ENCODE assay signal across 24 cellular contexts in genomic region chr3:126121074-126121473, GRCh38. TPM values are rescaled to one million over a fixed set of nuclear protein-coding genes. Genes with fewer than 3 reads are reported as not detected.
DNase-seq lines count a peak whose midpoint lies in the region; ATAC-seq, FAIRE-seq and TF ChIP-seq lines count a peak whose summit lies in the region.
"Had no signal": no experiment of that assay in that cellular context is flagged by ENCODE, and none has a peak within 500 bp of the region (broad histone marks: within the 10 kb centered on the region; RNA-seq: fewer than 3 reads in every experiment).

No MANE protein-coding gene starts in this region.

- POLR2A ChIA-PET in HepG2 (lab: Yijun Ruan, JAX): no interaction called here
- POLR2A ChIA-PET in H1 (lab: Charles Lee; ENCODE audit: partially characterized antibody): interaction anchor here (0.8 kb wide), 1 partner anchor 14 kb away, joined by 3 read pairs; no protein-coding TSS in a partner anchor

- no peaks in the 10 kb centered on the region for H3K27me3 ChIP-seq in right lobe of liver
- no peaks in the 10 kb centered on the region for H3K27me3 ChIP-seq in HepG2 (ENCODE audit: control insufficient read depth in 1 of 2, insufficient read depth in 2 of 2, low read length in 2 of 2)
- no peaks in the 10 kb centered on the region for H3K27me3 ChIP-seq in H1 (replicated peaks in 1 of 4; ENCODE audit: control insufficient read depth in 3 of 4, extremely low read depth in 1 of 4, insufficient read depth in 3 of 4, low read length in 3 of 4)
- H3K27me3 ChIP-seq in aorta (ENCODE audit: control insufficient read depth in 1 of 2, insufficient read depth in 2 of 2, low read length in 1 of 2): no peaks in the 10 kb centered on the region
- H3K27me3 ChIP-seq: Peyer's patch had no signal

- no peak overlapping the region for H2AK5ac ChIP-seq in H1 (ENCODE audit: low read depth, low read length)

- H4K8ac ChIP-seq in H1 (ENCODE audit: extremely low read depth, insufficient read depth, low read length): no peak overlapping the region

- peak in 2 of 3 donors; percentile 18 to 35 for DNase-seq in right lobe of liver
- DNase-seq in HepG2 (ENCODE audit: low spot score): no peak
- peak in 1 of 2 experiments; percentile 11 for DNase-seq in H1 (ENCODE audit: low read depth in 1 of 2, low spot score in 2 of 2)
- peak; percentile 25 for DNase-seq in posterior vena cava (ENCODE audit: low spot score)
- peak; percentile 17 to 51 for DNase-seq in aorta
- DNase-seq in OCI-M1 (lab: John Stamatoyannopoulos, UW): no peak
- no peak for DNase-seq in effector CD4-positive, alpha-beta T cell
- DNase-seq: Caco-2; DMS 273 treated with DMSO at 0.1 percent for 48 hours; DMS79 treated with DMSO at 0.1 percent for 48 hours; GM23248; NCI-H1694; NCI-H2081; NCI-H2171; NCI-H345; NCI-H524; NCI-H774; NK-92 treated with Interleukin-12 subunit alpha and Interleukin-12 subunit beta, amount 100 ng/mL, for 24 hours; Peyer's patch had no signal

- no peak overlapping the region for H2BK15ac ChIP-seq in H1 (ENCODE audit: low read length)

- intact Hi-C loops in right lobe of liver (cut with DNase I) (no loop called here), HepG2 (cut with micrococcal nuclease; ENCODE audit: unreplicated experiment) (no loop called here), posterior vena cava (cut with DNase I) (no loop called here), aorta (cut with DNase I) (no loop called here)

- peak overlapping the region; percentile 25 for H4K91ac ChIP-seq in H1 (replicated peaks; ENCODE audit: insufficient read length, low read length)

- no peak overlapping the region for H3K14ac ChIP-seq in H1 (ENCODE audit: insufficient read length)

- no peak overlapping the region for H4K5ac ChIP-seq in H1 (ENCODE audit: insufficient read length, low read depth, low read length)

- no peak overlapping the region for H2BK120ac ChIP-seq in H1 (replicated peaks; ENCODE audit: low read depth, low read length)

- H3K18ac ChIP-seq in H1 (ENCODE audit: extremely low read depth, low read length): no peak overlapping the region

- TF ChIP-seq CTCF in right lobe of liver (IDR thresholded peaks at IDR 0.05) (no peak), HepG2 (CRISPR knock-in tag; IDR thresholded peaks at IDR 0.05) (no peak), H1 (IDR thresholded peaks at IDR 0.05; ENCODE audit: control extremely low read depth in 1 of 3, insufficient read depth in 1 of 3, low read depth in 1 of 3, low read length in 3 of 3) (no peak)

- no peak overlapping the region for H3K4ac ChIP-seq in H1 (replicated peaks; ENCODE audit: insufficient read length, low read depth, low read length)

- no peaks in the 10 kb centered on the region for H3K23me2 ChIP-seq in H1 (ENCODE audit: low read depth, low read length)

- H3K79me1 ChIP-seq in H1 (ENCODE audit: low read depth, low read length): no peaks in the 10 kb centered on the region; the same call in 1 of the 2 replicates

- no peak overlapping the region for H3K27ac ChIP-seq in right lobe of liver
- no peak overlapping the region for H3K27ac ChIP-seq in HepG2 (ENCODE audit: extremely low read length, insufficient read depth, low read length)
- no peak overlapping the region for H3K27ac ChIP-seq in H1 (ENCODE audit: low read depth, low read length)
- H3K27ac ChIP-seq in aorta (ENCODE audit: low read depth in 1 of 2, low read length in 2 of 2): no peak overlapping the region
- H3K27ac ChIP-seq: GM23248, Peyer's patch, SJSA1 had no signal

- no peaks in the 10 kb centered on the region for H3K9me3 ChIP-seq in right lobe of liver
- H3K9me3 ChIP-seq in HepG2 (ENCODE audit: low read length): no peaks in the 10 kb centered on the region
- H3K9me3 ChIP-seq in H1 (ENCODE audit: insufficient read depth in 2 of 2, low read depth in 1 of 2, low read length in 1 of 2): no peaks in the 10 kb centered on the region; a peak in 1 of 4 replicates
- H3K9me3 ChIP-seq in aorta (ENCODE audit: control insufficient read depth, low read length): no peaks in the 10 kb centered on the region
- H3K9me3 ChIP-seq: Caco-2, HAP-1, Peyer's patch, SJSA1 had no signal

- H4K20me1 ChIP-seq in HepG2 (ENCODE audit: insufficient read depth, low read length) (no peaks in the 10 kb centered on the region), H1 (replicated peaks in 1 of 2; ENCODE audit: control insufficient read depth in 1 of 2, insufficient read depth in 2 of 2, low read length in 2 of 2) (no peaks in the 10 kb centered on the region)

- no peak overlapping the region for H2BK5ac ChIP-seq in H1 (ENCODE audit: low read depth, low read length)

- no peak overlapping the region for H2BK12ac ChIP-seq in H1 (ENCODE audit: low read depth, low read length)

- no peaks in the 10 kb centered on the region for H3K4me1 ChIP-seq in right lobe of liver
- no peaks in the 10 kb centered on the region for H3K4me1 ChIP-seq in HepG2 (ENCODE audit: insufficient read depth, low read length)
- peaks cover 0 to 9% (median 6%) of the 10 kb centered on the region in 4 experiments; a peak in 5 of 7 replicates for H3K4me1 ChIP-seq in H1 (replicated peaks in 1 of 4; ENCODE audit: control insufficient read depth in 3 of 4, insufficient read depth in 4 of 4, low read length in 3 of 4)
- H3K4me1 ChIP-seq in aorta (ENCODE audit: control insufficient read depth in 1 of 2, insufficient read depth in 2 of 2, low read length in 2 of 2): no peaks in the 10 kb centered on the region
- H3K4me1 ChIP-seq: HAP-1, Peyer's patch, SJSA1 had no signal

- no peak for TF ChIP-seq POLR2A in right lobe of liver (IDR thresholded peaks at IDR 0.05)
- TF ChIP-seq POLR2A in HepG2 (IDR thresholded peaks at IDR 0.05; ENCODE audit: insufficient read depth in 1 of 2, low read depth in 2 of 2, low read length in 2 of 2): no peak
- no peak for TF ChIP-seq POLR2A in H1 (IDR thresholded peaks at IDR 0.05; ENCODE audit: control extremely low read depth in 1 of 2, low read depth in 2 of 2, low read length in 2 of 2)

- H2AFZ ChIP-seq in HepG2 (ENCODE audit: low read length) (no peak overlapping the region), H1 (ENCODE audit: low read length) (no peak overlapping the region)
- H2AFZ ChIP-seq: GM23248 had no signal

- 92% methylated on average over 9 of the region's 9 CpGs for WGBS in right lobe of liver (ENCODE audit: insufficient coverage, low coverage, low lambda C conversion rate, missing lambda C conversion rate)
- WGBS in HepG2 (ENCODE audit: low lambda C conversion rate): 94% methylated on average over 9 of the region's 9 CpGs
- 94% methylated on average over 9 of the region's 9 CpGs; no CpG with 5 or more reads in 1 of the 2 experiments for WGBS in H1 (ENCODE audit: extremely low coverage in 1 of 2, insufficient coverage in 1 of 2, insufficient read length in 1 of 2, insufficient replicate concordance in 2 of 2, low coverage in 1 of 2, low lambda C conversion rate in 2 of 2, missing lambda C conversion rate in 1 of 2), 2 experiments
- WGBS in aorta, 2 donors: 95% methylated on average over 9 of the region's 9 CpGs

- H3K9ac ChIP-seq in HepG2 (ENCODE audit: insufficient read depth, low read depth, low read length): no peak overlapping the region
- H3K9ac ChIP-seq in H1 (replicated peaks in 1 of 4; ENCODE audit: extremely low read depth in 1 of 4, low read depth in 3 of 4, low read length in 3 of 4): no peak overlapping the region
- H3K9ac ChIP-seq: GM23248 had no signal

- ATAC-seq in right lobe of liver (no peak), HepG2 (no peak), aorta (ENCODE audit: low FRiP score) (no peak), HG02759 (IDR thresholded peaks at IDR 0.05; ENCODE audit: unreplicated experiment) (no peak)

- H3K4me3 ChIP-seq in right lobe of liver: no peak overlapping the region
- H3K4me3 ChIP-seq in HepG2 (replicated peaks in 1 of 3; ENCODE audit: insufficient read depth in 1 of 3, low read depth in 2 of 3, low read length in 3 of 3): no peak overlapping the region
- H3K4me3 ChIP-seq in H1 (ENCODE audit: extremely low read depth in 1 of 4, insufficient read depth in 2 of 4, low read depth in 3 of 4, low read length in 4 of 4): no peak overlapping the region
- H3K4me3 ChIP-seq in aorta (ENCODE audit: low read length in 2 of 2): no peak overlapping the region
- H3K4me3 ChIP-seq: GM23248, HAP-1, Peyer's patch, SJSA1 had no signal

- H3K4me2 ChIP-seq in HepG2 (ENCODE audit: low read depth, low read length) (no peak overlapping the region), H1 (ENCODE audit: insufficient read depth in 1 of 2, low read depth in 2 of 2, low read length in 2 of 2) (no peak overlapping the region)

- in situ Hi-C loops in HepG2 (cut with HindIII; ENCODE audit: extremely low pct_ligation_motif_present, low pct_unique_long_range_greater_than_20kb): no loop called here

- CTCF ChIA-PET in HepG2 (lab: Yijun Ruan, JAX; ENCODE audit: low intra/inter-chr PET ratio, low total read pairs): no interaction called here
- CTCF ChIA-PET in H1 (lab: Charles Lee; ENCODE audit: partially characterized antibody): interaction anchor here (0.8 to 4.8 kb wide), 3 partner anchors 9 to 18 kb away, joined by 3 to 36 read pairs (median 3); no protein-coding TSS in a partner anchor

- no peak overlapping the region for H3K23ac ChIP-seq in H1 (ENCODE audit: insufficient read length)

- no peak overlapping the region for H3K56ac ChIP-seq in H1 (replicated peaks; ENCODE audit: insufficient read length, low read depth, low read length)

- peaks cover 0 to 97% (median 35%) of the 10 kb centered on the region in 4 donors for H3K36me3 ChIP-seq in right lobe of liver
- 0 out of 5 replicates have a peak, but pooled peaks cover 2 to 11% of the 10 kb centered on the region in 2 experiments for H3K36me3 ChIP-seq in HepG2 (replicated peaks in 1 of 2; ENCODE audit: control insufficient read depth in 1 of 2, insufficient read depth in 2 of 2, low read length in 2 of 2)
- no peaks in the 10 kb centered on the region for H3K36me3 ChIP-seq in H1 (ENCODE audit: control insufficient read depth in 2 of 4, insufficient read depth in 4 of 4, low read length in 3 of 4)
- no peaks in the 10 kb centered on the region for H3K36me3 ChIP-seq in aorta (ENCODE audit: control insufficient read depth in 1 of 2, insufficient read depth in 2 of 2, low read length in 1 of 2)
- H3K36me3 ChIP-seq: HAP-1, Peyer's patch, SJSA1 had no signal

- BruUV-seq in HepG2 (replicated peaks; lab: Mats Ljungman, UMichigan): no TSS peak

- TF ChIP-seq RAD21 in HepG2 (CRISPR knock-in tag; IDR thresholded peaks at IDR 0.05) (no peak), H1 (IDR thresholded peaks at IDR 0.05 in 1 of 2, conservative IDR thresholded peaks at IDR 0.05 in 1 of 2; ENCODE audit: low read depth in 2 of 2, low read length in 2 of 2) (no peak)

- FAIRE-seq in HepG2 (lab: Jason Lieb, UNC) (no peak), H1 (lab: Jason Lieb, UNC) (no peak)

- H2BK20ac ChIP-seq in H1 (ENCODE audit: low read length): no peak overlapping the region

- H3K79me2 ChIP-seq in HepG2 (ENCODE audit: insufficient read depth, low read length) (no peaks in the 10 kb centered on the region), H1 (ENCODE audit: control insufficient read depth in 1 of 2, insufficient read depth in 2 of 2, low read length in 2 of 2) (no peaks in the 10 kb centered on the region)

- TF ChIP-seq EP300 in HepG2 (IDR thresholded peaks at IDR 0.05; ENCODE audit: low read depth in 2 of 2, low read length in 2 of 2) (no peak), HepG2 (CRISPR knock-in tag; IDR thresholded peaks at IDR 0.05; ENCODE audit: borderline replicate concordance) (no peak), H1 (IDR thresholded peaks at IDR 0.05; ENCODE audit: borderline replicate concordance in 1 of 2, low read depth in 2 of 2, low read length in 2 of 2) (no peak)

RNA-seq across cellular contexts. Expression of gene SLC41A3, which starts 37.1 kb away (rescaled TPM):
- total RNA-seq in right lobe of liver: 10 to 100 TPM; 12.7 to 29.1 (median 15.9) TPM
- 16.2 and 26.0 TPM in 2 replicates for total RNA-seq in HepG2 (2016; rRNA removed; fragmentation: Illumina TruSeq; extraction: Trizol)
- total RNA-seq in HepG2 (2016; cell fraction: cytosol; rRNA removed; fragmentation: Illumina TruSeq; extraction: Trizol; ENCODE audit: low read depth): 13.0 and 13.9 TPM in 2 replicates
- 14.4 and 25.9 TPM in 2 replicates for total RNA-seq in HepG2 (2016; cell fraction: insoluble cytoplasmic fraction; rRNA removed; fragmentation: Illumina TruSeq; extraction: Trizol)
- total RNA-seq in HepG2 (2016; cell fraction: membrane; rRNA removed; fragmentation: Illumina TruSeq; extraction: Trizol): 26.7 and 29.5 TPM in 2 replicates
- 29.5 and 32.0 TPM in 2 replicates for total RNA-seq in HepG2 (2016; cell fraction: nucleus; rRNA removed; fragmentation: Illumina TruSeq; extraction: Trizol)
- 71.1 and 86.1 TPM in 2 replicates for polyA plus RNA-seq in HepG2 (2011; rRNA removed)
- 96.6 and 106 TPM in 2 replicates for polyA plus RNA-seq in HepG2 (2011; cell fraction: cytosol; rRNA removed)
- 91.3 and 94.1 TPM in 2 replicates for polyA plus RNA-seq in HepG2 (2011; cell fraction: nucleus; rRNA removed)
- 29.5 and 44.0 TPM in 2 replicates for polyA plus RNA-seq in HepG2 (2012)
- 14.8 and 14.9 TPM in 2 replicates for polyA plus RNA-seq in HepG2 (2016; cell fraction: cytosol; fragmentation: Illumina TruSeq; extraction: Trizol; ENCODE audit: low read depth)
- polyA plus RNA-seq in HepG2 (2016; cell fraction: insoluble cytoplasmic fraction; fragmentation: Illumina TruSeq; extraction: Trizol; ENCODE audit: low read depth): 15.7 and 17.4 TPM in 2 replicates
- 21.4 and 26.3 TPM in 2 replicates for polyA plus RNA-seq in HepG2 (2016; cell fraction: membrane; fragmentation: Illumina TruSeq; extraction: Trizol; ENCODE audit: low read depth)
- 46.8 and 48.2 TPM in 2 replicates for polyA plus RNA-seq in HepG2 (2016; cell fraction: nucleus; fragmentation: Illumina TruSeq; extraction: Trizol; ENCODE audit: insufficient read depth, low read depth)
- 115 and 139 TPM in 2 replicates for polyA minus RNA-seq in HepG2 (2011; rRNA and poly(A)+ RNA removed; ENCODE audit: low replicate concordance)
- polyA minus RNA-seq in HepG2 (2011; cell fraction: cytosol; rRNA and poly(A)+ RNA removed): 31.0 and 41.7 TPM in 2 replicates
- polyA minus RNA-seq in HepG2 (2011; cell fraction: nucleus; rRNA and poly(A)+ RNA removed): 32.1 and 40.2 TPM in 2 replicates
- total RNA-seq in H1 (2021; fragmentation: NEBNext Ultra II Directional; extraction: Animal tissue kit (Norgen Biotek cat#: 25700)): 22.7 and 30.2 TPM in 2 replicates
- 56.4 and 70.1 TPM in 2 replicates for polyA plus RNA-seq in H1 (2011; rRNA removed)
- 57.6 TPM for polyA plus RNA-seq in H1 (2011; cell fraction: cytosol; rRNA removed)
- polyA plus RNA-seq in H1 (2011; cell fraction: nucleus; rRNA removed): 94.1 TPM
- polyA plus RNA-seq in H1 (2012, experiment 1 of 2): 22.8 to 34.2 TPM (median 32.2 TPM) in 4 replicates
- polyA plus RNA-seq in H1 (2012, experiment 2 of 2): 36.8 TPM
- polyA plus RNA-seq in H1 (2013, experiment 1 of 2): 38.6 TPM
- 42.0 TPM for polyA plus RNA-seq in H1 (2013, experiment 2 of 2)
- 48.7 and 58.0 TPM in 2 replicates for polyA minus RNA-seq in H1 (2011; rRNA and poly(A)+ RNA removed)
- 28.3 TPM for polyA minus RNA-seq in H1 (2011; cell fraction: cytosol; rRNA and poly(A)+ RNA removed)
- polyA minus RNA-seq in H1 (2011; cell fraction: nucleus; rRNA and poly(A)+ RNA removed): 44.6 TPM
- total RNA-seq in posterior vena cava: 10 to 100 TPM; 44.7 to 49.0 TPM
- 10 to 100 TPM; 62.1 to 71.4 TPM for total RNA-seq in aorta
- polyA plus RNA-seq in aorta: 10 to 100 TPM; 32.6 to 71.4 TPM

RNA-seq across cellular contexts. Expression of gene ALDH1L1, which starts 59.3 kb away (rescaled TPM):
- total RNA-seq in right lobe of liver (100 to 1,000 TPM in 5 of 6 experiments, 10 to 100 TPM in 1; 94.9 to 962 (median 353) TPM), HepG2 (2016; rRNA removed; fragmentation: Illumina TruSeq; extraction: Trizol) (20.8 and 28.7 TPM in 2 replicates), posterior vena cava (10 to 100 TPM in 1 of 2 donors, 1 to 10 TPM in 1; 5.6 to 12.4 TPM), aorta (10 to 100 TPM; 10.9 to 31.2 TPM)
- 5.0 and 5.4 TPM in 2 replicates for total RNA-seq in HepG2 (2016; cell fraction: cytosol; rRNA removed; fragmentation: Illumina TruSeq; extraction: Trizol; ENCODE audit: low read depth)
- 19.2 and 30.5 TPM in 2 replicates for total RNA-seq in HepG2 (2016; cell fraction: insoluble cytoplasmic fraction; rRNA removed; fragmentation: Illumina TruSeq; extraction: Trizol)
- total RNA-seq in HepG2 (2016; cell fraction: membrane; rRNA removed; fragmentation: Illumina TruSeq; extraction: Trizol): 7.0 and 9.4 TPM in 2 replicates
- total RNA-seq in HepG2 (2016; cell fraction: nucleus; rRNA removed; fragmentation: Illumina TruSeq; extraction: Trizol): 31.8 and 38.2 TPM in 2 replicates
- polyA plus RNA-seq in HepG2 (2011; rRNA removed) (10.5 and 11.2 TPM in 2 replicates), H1 (2011; rRNA removed) (0.98 and 1.6 TPM in 2 replicates), aorta (10 to 100 TPM; 14.4 to 91.2 TPM)
- polyA plus RNA-seq in HepG2 (2011; cell fraction: cytosol; rRNA removed): 7.0 and 9.9 TPM in 2 replicates
- polyA plus RNA-seq in HepG2 (2011; cell fraction: nucleus; rRNA removed): 20.7 and 30.5 TPM in 2 replicates
- 19.0 TPM in 2 replicates for polyA plus RNA-seq in HepG2 (2012)
- polyA plus RNA-seq in HepG2 (2016; cell fraction: cytosol; fragmentation: Illumina TruSeq; extraction: Trizol; ENCODE audit: low read depth): 2.5 and 2.7 TPM in 2 replicates
- polyA plus RNA-seq in HepG2 (2016; cell fraction: insoluble cytoplasmic fraction; fragmentation: Illumina TruSeq; extraction: Trizol; ENCODE audit: low read depth): 18.2 and 19.3 TPM in 2 replicates
- 2.9 and 5.1 TPM in 2 replicates for polyA plus RNA-seq in HepG2 (2016; cell fraction: membrane; fragmentation: Illumina TruSeq; extraction: Trizol; ENCODE audit: low read depth)
- 40.2 and 43.0 TPM in 2 replicates for polyA plus RNA-seq in HepG2 (2016; cell fraction: nucleus; fragmentation: Illumina TruSeq; extraction: Trizol; ENCODE audit: insufficient read depth, low read depth)
- 0.05 and 25.1 TPM in 2 replicates for polyA minus RNA-seq in HepG2 (2011; rRNA and poly(A)+ RNA removed; ENCODE audit: low replicate concordance)
- polyA minus RNA-seq in HepG2 (2011; cell fraction: cytosol; rRNA and poly(A)+ RNA removed): 6.9 and 7.7 TPM in 2 replicates
- polyA minus RNA-seq in HepG2 (2011; cell fraction: nucleus; rRNA and poly(A)+ RNA removed): 20.6 and 24.5 TPM in 2 replicates
- total RNA-seq in H1 (2021; fragmentation: NEBNext Ultra II Directional; extraction: Animal tissue kit (Norgen Biotek cat#: 25700)): 1.6 TPM in 2 replicates
- 1.5 TPM for polyA plus RNA-seq in H1 (2011; cell fraction: cytosol; rRNA removed)
- 3.1 TPM for polyA plus RNA-seq in H1 (2011; cell fraction: nucleus; rRNA removed)
- 1.1 to 1.9 TPM (median 1.5 TPM) in 4 replicates for polyA plus RNA-seq in H1 (2012, experiment 1 of 2)
- polyA plus RNA-seq in H1 (2012, experiment 2 of 2): 0.80 TPM
- polyA plus RNA-seq in H1 (2013, experiment 1 of 2): 0.49 TPM
- 0.83 TPM for polyA plus RNA-seq in H1 (2013, experiment 2 of 2)
- polyA minus RNA-seq in H1 (2011; rRNA and poly(A)+ RNA removed): 1.7 and 2.2 TPM in 2 replicates
- polyA minus RNA-seq in H1 (2011; cell fraction: cytosol; rRNA and poly(A)+ RNA removed): 0.81 TPM
- polyA minus RNA-seq in H1 (2011; cell fraction: nucleus; rRNA and poly(A)+ RNA removed): 5.3 TPM
- total RNA-seq: CD4-positive, alpha-beta T cell; GM23248; SJSA1 had no signal
- polyA plus RNA-seq: GM23248, IgD-negative memory B cell had no signal

Comparison
In these comparisons a context has a peak if more than half of its experiments do, and no peak if none do; other contexts are left out.
1. DNase-seq: peak in right lobe of liver (2 of 3), posterior vena cava (single experiment) and aorta (2 of 2); none in HepG2 (single experiment), OCI-M1 (single experiment) and effector CD4-positive, alpha-beta T cell (single experiment).